Comparison of ENCODE assay signal across 8 cellular contexts in genomic region chr5:142783601-142784291, GRCh38. TPM values are rescaled to one million over a fixed set of nuclear protein-coding genes. Genes with fewer than 3 reads are reported as not detected.
DNase-seq lines count a peak whose midpoint lies in the region; ATAC-seq and TF ChIP-seq lines count a peak whose summit lies in the region.

No MANE protein-coding gene starts in this region.

- no peak for TF ChIP-seq EP300 in suprapubic skin (IDR thresholded peaks at IDR 0.05)

- intact Hi-C loops in mucosa of descending colon (cut with DNase I, micrococcal nuclease): no loop called here

- no peaks in the 10 kb centered on the region for H3K36me3 ChIP-seq in Loucy (ENCODE audit: insufficient read depth, low read length)
- no peaks in the 10 kb centered on the region for H3K36me3 ChIP-seq in mucosa of descending colon (ENCODE audit: low read depth)
- H3K36me3 ChIP-seq in suprapubic skin: no peaks in the 10 kb centered on the region

- WGBS in suprapubic skin: 66% methylated on average over 7 of the region's 9 CpGs

- ATAC-seq in GM19463 (IDR thresholded peaks at IDR 0.05; ENCODE audit: unreplicated experiment) (peak; percentile 97), mucosa of descending colon (peak; percentile 48), GM21515 (IDR thresholded peaks at IDR 0.05; ENCODE audit: unreplicated experiment) (no peak)

- no peaks in the 10 kb centered on the region for H3K9me2 ChIP-seq in Loucy (replicated peaks; ENCODE audit: low read depth, low read length)

- no peak for TF ChIP-seq POLR2A in suprapubic skin (IDR thresholded peaks at IDR 0.05)

- no peaks in the 10 kb centered on the region for H3F3A ChIP-seq in Loucy (ENCODE audit: low read depth)

- peaks cover 31% of the 10 kb centered on the region for H3K79me2 ChIP-seq in Loucy (ENCODE audit: insufficient read depth, low read length)

- H3K4me2 ChIP-seq in Loucy (ENCODE audit: low read depth, low read length, poor library complexity, severe bottlenecking): peak overlapping the region; percentile 38

- H3K27ac ChIP-seq in caudate nucleus (ENCODE audit: low read depth, low read length) (peak overlapping the region; percentile 71), suprapubic skin (peak overlapping the region; percentile 35)

- H3K4me1 ChIP-seq in Loucy (ENCODE audit: insufficient read depth, low read length, poor library complexity, severe bottlenecking) (peaks cover 49% of the 10 kb centered on the region), mucosa of descending colon (ENCODE audit: low read depth) (peaks cover 17% of the 10 kb centered on the region), suprapubic skin (peaks cover 28% of the 10 kb centered on the region)

- H3K27me3 ChIP-seq in Loucy (ENCODE audit: insufficient read depth, low read length, poor library complexity, severe bottlenecking) (no peaks in the 10 kb centered on the region), suprapubic skin (no peaks in the 10 kb centered on the region)

- no peaks in the 10 kb centered on the region for H4K20me1 ChIP-seq in Loucy (ENCODE audit: insufficient read depth, low read length, poor library complexity, severe bottlenecking)

- H3K4me3 ChIP-seq in Loucy (ENCODE audit: low read length, poor library complexity, severe bottlenecking) (no peak overlapping the region), mucosa of descending colon (no peak overlapping the region), suprapubic skin (peak overlapping the region; percentile 12)

- no peaks in the 10 kb centered on the region for H3K9me3 ChIP-seq in Loucy (ENCODE audit: insufficient read depth, low read depth, low read length)
- no peaks in the 10 kb centered on the region for H3K9me3 ChIP-seq in mucosa of descending colon
- H3K9me3 ChIP-seq in suprapubic skin: no peaks in the 10 kb centered on the region

- H3K9ac ChIP-seq in Loucy (ENCODE audit: low read depth, low read length, poor library complexity, severe bottlenecking): no peak overlapping the region

- no peak; the same call in 1 of the 2 replicates for TF ChIP-seq CTCF in Loucy (conservative IDR thresholded peaks at IDR 0.05; ENCODE audit: low read length)
- no peak for TF ChIP-seq CTCF in mucosa of descending colon (IDR thresholded peaks at IDR 0.05)
- TF ChIP-seq CTCF in suprapubic skin (IDR thresholded peaks at IDR 0.05): no peak

- DNase-seq in AG08395 (ENCODE audit: low spot score): peak; percentile 47
- peak in 25 of 61 donors; percentile 6 to 82 (median 24) for DNase-seq in caudate nucleus (lab: John Stamatoyannopoulos, UW)
- DNase-seq in mucosa of descending colon: no peak
- DNase-seq in suprapubic skin (ENCODE audit: low spot score in 2 of 2): peak in 1 of 2 donors; percentile 81
- DNase-seq in GM19238 (ENCODE audit: insufficient read length, low spot score): no peak

- H2AFZ ChIP-seq in Loucy (ENCODE audit: low read length): no peak overlapping the region

RNA-seq across cellular contexts. Expression of gene ARHGAP26, which starts 13.6 kb away (rescaled TPM):
- 10 to 100 TPM; 52.9 to 96.0 (median 67.8) TPM for total RNA-seq in mucosa of descending colon
- total RNA-seq in suprapubic skin: 10 to 100 TPM; 11.1 to 36.1 (median 21.8) TPM
